Comparison of ENCODE assay signal across 8 cellular contexts in genomic region chr9:35258665-35259474, GRCh38.
DNase-seq lines count a peak whose midpoint lies in the region; ATAC-seq, FAIRE-seq and TF ChIP-seq lines count a peak whose summit lies in the region.

No MANE protein-coding gene starts in this region.

- no peak overlapping the region for H3K4me3 Mint-ChIP-seq in activated naive CD8-positive, alpha-beta T cell treated with anti-CD3 and anti-CD28 coated beads for 36 hours
- no peak overlapping the region for H3K4me3 Mint-ChIP-seq in glutamatergic neuron (ENCODE audit: unreplicated experiment)

- no peaks in the 10 kb centered on the region for H3K9me3 ChIP-seq in pancreas

- no peaks in the 10 kb centered on the region for H3K36me3 ChIP-seq in pancreas

- in situ Hi-C loops in Caki2 (cut with HindIII; ENCODE audit: low pct_unique_long_range_greater_than_20kb, low sequenced_read_pairs) = no loop called here

- TF ChIP-seq CTCF in glutamatergic neuron (IDR thresholded peaks at IDR 0.05; ENCODE audit: partially characterized antibody, unreplicated experiment) (peak; percentile 42), pancreas (IDR thresholded peaks at IDR 0.05) (peak; percentile 18 to 54 (median 43))

- 9 to 14% methylated on average over 5 of the region's 5 CpGs for WGBS in pancreas, 2 donors

- H3K4me3 ChIP-seq in Jurkat, Clone E6-1 (ENCODE audit: low read length) = no peak overlapping the region
- H3K4me3 ChIP-seq in pancreas = no peak overlapping the region

- H3K4me1 ChIP-seq in pancreas = peaks cover 11 to 35% (median 25%) of the 10 kb centered on the region in 3 donors

- ATAC-seq in pancreas (peak; percentile 84 to 92 (median 90)), HG03039 (IDR thresholded peaks at IDR 0.05; ENCODE audit: unreplicated experiment) (no peak)

- no peaks in the 10 kb centered on the region for H3K36me3 Mint-ChIP-seq in activated naive CD8-positive, alpha-beta T cell treated with anti-CD3 and anti-CD28 coated beads for 36 hours
- no peaks in the 10 kb centered on the region for H3K36me3 Mint-ChIP-seq in glutamatergic neuron (ENCODE audit: unreplicated experiment)

- peaks cover 11% of the 10 kb centered on the region for H3K27me3 Mint-ChIP-seq in activated naive CD8-positive, alpha-beta T cell treated with anti-CD3 and anti-CD28 coated beads for 36 hours
- no peaks in the 10 kb centered on the region for H3K27me3 Mint-ChIP-seq in glutamatergic neuron (ENCODE audit: unreplicated experiment)

- DNase-seq in Caki2 (ENCODE audit: low read depth) (peak; percentile 12), RCC 7860 (ENCODE audit: low spot score) (peak; percentile 16), glutamatergic neuron (peak; percentile 71), pancreas (peak; percentile 56 to 77 (median 69)), HuH-7.5 (ENCODE audit: low spot score) (no peak)
- DNase-seq in Jurkat, Clone E6-1 (ENCODE audit: low read depth, low spot score) = peak; percentile 51
- peak; percentile 26 for DNase-seq in activated naive CD8-positive, alpha-beta T cell treated with anti-CD3 and anti-CD28 coated beads for 36 hours

- no peak overlapping the region for H3K27ac Mint-ChIP-seq in activated naive CD8-positive, alpha-beta T cell treated with anti-CD3 and anti-CD28 coated beads for 36 hours
- no peak overlapping the region for H3K27ac Mint-ChIP-seq in glutamatergic neuron (ENCODE audit: unreplicated experiment)

- H3K9me3 Mint-ChIP-seq in activated naive CD8-positive, alpha-beta T cell treated with anti-CD3 and anti-CD28 coated beads for 36 hours = no peaks in the 10 kb centered on the region
- peaks cover 2% of the 10 kb centered on the region for H3K9me3 Mint-ChIP-seq in glutamatergic neuron (ENCODE audit: unreplicated experiment)

- H3K27me3 ChIP-seq in pancreas = no peaks in the 10 kb centered on the region

- intact Hi-C loops in pancreas (cut with DNase I) = no loop called here

- peak overlapping the region; percentile 13 to 81 (median 46) for H3K27ac ChIP-seq in pancreas

- peaks cover 2% of the 10 kb centered on the region for H3K4me1 Mint-ChIP-seq in activated naive CD8-positive, alpha-beta T cell treated with anti-CD3 and anti-CD28 coated beads for 36 hours
- H3K4me1 Mint-ChIP-seq in glutamatergic neuron (ENCODE audit: low read depth, unreplicated experiment) = peaks cover 4% of the 10 kb centered on the region

- FAIRE-seq in RCC 7860 (lab: Jason Lieb, UNC) (no peak), pancreas (lab: Jason Lieb, UNC) (peak; percentile 83)
